23 cellular contexts compared by ENCODE assay signal in the genomic region with DNA sequence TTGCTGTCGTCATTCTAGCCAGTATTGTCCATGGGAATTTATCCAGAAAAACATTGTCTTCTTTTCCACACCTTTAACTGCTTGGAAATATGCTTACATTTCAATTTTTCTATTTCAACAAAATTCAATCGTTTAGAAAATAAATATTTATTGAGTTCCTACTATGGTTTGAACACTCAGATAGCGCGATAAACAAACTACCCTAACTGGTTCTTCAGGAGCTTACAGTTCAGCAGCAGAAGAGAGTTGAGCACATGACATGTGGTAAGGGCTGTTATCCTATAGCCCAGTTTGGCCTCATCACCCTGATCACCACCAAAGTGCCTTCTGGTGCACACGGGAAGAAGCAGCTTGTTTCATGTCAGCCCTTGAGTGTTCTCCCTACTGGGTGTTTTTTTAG.
"Had no signal": no experiment of that assay in that cellular context is flagged by ENCODE, and none has a peak within 500 bp of the region (broad histone marks: within the 10 kb centered on the region; RNA-seq: fewer than 3 reads in every experiment).

No MANE protein-coding gene starts in this region.

- FAIRE-seq: HTR-8/SVneo had no signal

- H3K27ac ChIP-seq: HL-60, RWPE1, SJCRH30 had no signal

- H3K9me3 ChIP-seq: MG63, SJCRH30 had no signal

- H3K27me3 ChIP-seq: MG63, SJCRH30 had no signal

- H3K4me3 ChIP-seq: MG63, SJCRH30 had no signal

- H3K36me3 ChIP-seq: MG63, SJCRH30 had no signal

- ATAC-seq: Panc1, PC-3, SK-N-SH treated with all-trans-retinoic acid at 6 μM for 48 hours had no signal

- DNase-seq: KBM-7, MG63, NCI-H1092, NCI-H1105 treated with DMSO at 0.1 percent for 48 hours, NCI-H1417 treated with DMSO at 0.1 percent for 48 hours, NCI-H146, NCI-H1694 treated with DMSO at 0.1 percent for 48 hours, NCI-H1930, NCI-H2081, NCI-H2171, NCI-H226, NCI-H446, NCI-H526, NCI-H774, PC-3, SHP77 treated with DMSO at 0.1 percent for 48 hours, SJCRH30, T-helper 2 cell had no signal

- H3K4me1 ChIP-seq: SJCRH30 had no signal
